ENCODE assay signal across 13 cellular contexts in genomic region chr10:13340068-13340467, GRCh38. TPM values are rescaled to one million over a fixed set of nuclear protein-coding genes. Genes with fewer than 3 reads are reported as not detected.
DNase-seq lines count a peak whose midpoint lies in the region; ATAC-seq and TF ChIP-seq lines count a peak whose summit lies in the region.
"Had no signal": no experiment of that assay in that cellular context is flagged by ENCODE, and none has a peak within 500 bp of the region (broad histone marks: within the 10 kb centered on the region; RNA-seq: fewer than 3 reads in every experiment).

No MANE protein-coding gene starts in this region.

- peaks cover 19 to 49% (median 31%) of the 10 kb centered on the region in 4 donors for H3K4me1 Mint-ChIP-seq in CD4-positive, alpha-beta memory T cell

- H3K27ac Mint-ChIP-seq in CD4-positive, alpha-beta memory T cell: peak overlapping the region in 5 of 7 donors; percentile 22 to 88 (median 74)

- TF ChIP-seq CTCF in OCI-LY1 (IDR thresholded peaks at IDR 0.05; ENCODE audit: low read length): no peak
- TF ChIP-seq CTCF in foreskin fibroblast (IDR thresholded peaks at IDR 0.05; ENCODE audit: low read depth, low read length): no peak
- no peak for TF ChIP-seq CTCF in left lung (IDR thresholded peaks at IDR 0.05)

- H3F3A ChIP-seq in OCI-LY1 (ENCODE audit: insufficient read depth, low read length): no peaks in the 10 kb centered on the region

- CTCF ChIA-PET in CD4-positive, alpha-beta memory T cell (lab: Charles Lee; ENCODE audit: partially characterized antibody): no interaction called here

- peaks cover 27% of the 10 kb centered on the region for H3K4me1 ChIP-seq in CD4-positive, alpha-beta memory T cell (ENCODE audit: insufficient read depth, low read length)
- peaks cover 22% of the 10 kb centered on the region for H3K4me1 ChIP-seq in OCI-LY1 (ENCODE audit: insufficient read depth, low read length, severe bottlenecking)
- H3K4me1 ChIP-seq in left lung: no peaks in the 10 kb centered on the region
- H3K4me1 ChIP-seq in effector memory CD4-positive, alpha-beta T cell (ENCODE audit: control insufficient read depth, insufficient read depth, low read length, poor library complexity, severe bottlenecking): peaks cover 3% of the 10 kb centered on the region

- H3K4me3 Mint-ChIP-seq in CD4-positive, alpha-beta memory T cell: peak overlapping the region; percentile 48 to 86 (median 68)

- H3K9me2 ChIP-seq in OCI-LY1 (ENCODE audit: low read depth, low read length): no peaks in the 10 kb centered on the region

- H3K4me2 ChIP-seq in OCI-LY1 (ENCODE audit: low read length): peak overlapping the region; percentile 53

- H2AFZ ChIP-seq in OCI-LY1 (ENCODE audit: low read length): no peak overlapping the region

- H3K9me3 ChIP-seq in CD4-positive, alpha-beta memory T cell (ENCODE audit: control insufficient read depth in 1 of 2, low read length in 2 of 2): no peaks in the 10 kb centered on the region
- H3K9me3 ChIP-seq in OCI-LY1 (ENCODE audit: low read length): no peaks in the 10 kb centered on the region
- H3K9me3 ChIP-seq in left lung: no peaks in the 10 kb centered on the region
- H3K9me3 ChIP-seq in effector memory CD4-positive, alpha-beta T cell (ENCODE audit: control insufficient read depth, low read length): no peaks in the 10 kb centered on the region

- H4K20me1 ChIP-seq in OCI-LY1 (ENCODE audit: insufficient read depth, low read length): no peaks in the 10 kb centered on the region

- H3K4me3 ChIP-seq in CD4-positive, alpha-beta memory T cell (ENCODE audit: low read length in 2 of 2): peak overlapping the region in 1 of 2 donors; percentile 29
- H3K4me3 ChIP-seq in OCI-LY1 (ENCODE audit: low read depth, low read length, poor library complexity, severe bottlenecking) (peak overlapping the region; percentile 13), foreskin fibroblast (ENCODE audit: low read depth in 1 of 2, low read length in 2 of 2) (peak overlapping the region in 1 of 2 donors; percentile 5), left lung (no peak overlapping the region)
- H3K4me3 ChIP-seq in effector memory CD4-positive, alpha-beta T cell (ENCODE audit: insufficient read depth, low read depth, low read length, poor library complexity, severe bottlenecking): no peak overlapping the region

- no peaks in the 10 kb centered on the region for H3K9me3 Mint-ChIP-seq in CD4-positive, alpha-beta memory T cell

- H3K27me3 ChIP-seq in CD4-positive, alpha-beta memory T cell (ENCODE audit: insufficient read depth, low read length): no peaks in the 10 kb centered on the region
- H3K27me3 ChIP-seq in OCI-LY1 (ENCODE audit: insufficient read depth, low read length): no peaks in the 10 kb centered on the region
- no peaks in the 10 kb centered on the region for H3K27me3 ChIP-seq in left lung
- H3K27me3 ChIP-seq in effector memory CD4-positive, alpha-beta T cell (replicated peaks; ENCODE audit: control insufficient read depth, insufficient read depth, low read length, poor library complexity, severe bottlenecking): no peaks in the 10 kb centered on the region

- ATAC-seq in GM19467 (IDR thresholded peaks at IDR 0.05; ENCODE audit: unreplicated experiment) (peak; percentile 15), left lung (no peak)
- ATAC-seq: Panc1 had no signal

- no peak overlapping the region for H3K27ac ChIP-seq in CD4-positive, alpha-beta memory T cell (ENCODE audit: low read depth, low read length)
- peak overlapping the region; percentile 81 for H3K27ac ChIP-seq in OCI-LY1 (ENCODE audit: low read depth, low read length, poor library complexity, severe bottlenecking)
- H3K27ac ChIP-seq in left lung: no peak overlapping the region
- H3K27ac ChIP-seq in effector memory CD4-positive, alpha-beta T cell (ENCODE audit: insufficient read depth, low read length, poor library complexity, severe bottlenecking): no peak overlapping the region

- POLR2A ChIA-PET in CD4-positive, alpha-beta memory T cell (lab: Charles Lee; ENCODE audit: partially characterized antibody): interaction anchor here (1.1 to 2.2 kb wide), 2 partner anchors 9 to 38 kb away, joined by 6 to 9 read pairs; partner anchors contain the start of gene SEPHS1

- peak overlapping the region; percentile 11; the same call in 1 of the 2 replicates for H3K9ac ChIP-seq in OCI-LY1 (ENCODE audit: low read length)

- H3K36me3 ChIP-seq in CD4-positive, alpha-beta memory T cell (ENCODE audit: insufficient read depth, low read length): peaks cover 5% of the 10 kb centered on the region
- H3K36me3 ChIP-seq in OCI-LY1 (ENCODE audit: insufficient read depth, low read length) (peaks cover 53% of the 10 kb centered on the region), left lung (peaks cover 0 to 35% of the 10 kb centered on the region in 2 donors)
- peaks cover 8% of the 10 kb centered on the region for H3K36me3 ChIP-seq in effector memory CD4-positive, alpha-beta T cell (ENCODE audit: control insufficient read depth, insufficient read depth, low read length)

- H3K36me3 Mint-ChIP-seq in CD4-positive, alpha-beta memory T cell: peaks cover 20 to 26% of the 10 kb centered on the region in 2 donors

- H3K79me2 ChIP-seq in OCI-LY1 (ENCODE audit: insufficient read depth, low read length): no peaks in the 10 kb centered on the region

- intact Hi-C loops in CD4-positive, alpha-beta memory T cell (cut with micrococcal nuclease): no loop called here
- intact Hi-C loops in left lung (cut with DNase I): no loop called here

- DNase-seq in CD4-positive, alpha-beta memory T cell: no peak
- DNase-seq in foreskin fibroblast: peak; percentile 7 to 51
- DNase-seq in D341Med (ENCODE audit: low spot score): no peak
- DNase-seq in left lung: no peak
- DNase-seq in COR-L47 (lab: John Stamatoyannopoulos, UW): no peak
- no peak for DNase-seq in effector memory CD4-positive, alpha-beta T cell
- DNase-seq: activated CD8-positive, alpha-beta memory T cell treated with anti-CD3 and anti-CD28 coated beads for 24 hours; hippocampal formation; stimulated activated CD4-positive, alpha-beta T cell treated with anti-CD3 and anti-CD28 coated beads, Interleukin-4, amount 100 ng/mL, for 1 hour; trophoblast cell had no signal

- H3K27me3 Mint-ChIP-seq in CD4-positive, alpha-beta memory T cell: no peaks in the 10 kb centered on the region

RNA-seq across cellular contexts. Expression of gene SEPHS1, which starts 8.0 kb away (rescaled TPM):
- 10 to 100 TPM; 27.2 to 30.6 TPM for total RNA-seq in CD4-positive, alpha-beta memory T cell
- polyA plus RNA-seq in CD4-positive, alpha-beta memory T cell: 10 to 100 TPM; 11.3 to 23.1 TPM
- 10 to 100 TPM; 33.3 to 34.8 TPM for total RNA-seq in left lung

RNA-seq across cellular contexts. Expression of gene PHYH, which starts 40.2 kb away (rescaled TPM):
- total RNA-seq in CD4-positive, alpha-beta memory T cell: 10 to 100 TPM in 1 of 2 experiments, 1 to 10 TPM in 1; 8.7 to 10.2 TPM
- polyA plus RNA-seq in CD4-positive, alpha-beta memory T cell: 10 to 100 TPM; 15.0 to 19.3 TPM
- 10 to 100 TPM; 26.4 to 46.9 TPM for total RNA-seq in left lung

Comparison
In these comparisons a context has a peak if more than half of its experiments do, and no peak if none do; other contexts are left out.
1. DNase-seq: peak in foreskin fibroblast (2 of 2); none in CD4-positive, alpha-beta memory T cell (0 of 5), D341Med (single experiment), left lung (0 of 2), COR-L47 (single experiment) and effector memory CD4-positive, alpha-beta T cell (0 of 3).